Comparison of ENCODE assay signal across 8 cellular contexts in genomic region chr12:123267991-123268843, GRCh38. TPM values are rescaled to one million over a fixed set of nuclear protein-coding genes. Genes with fewer than 3 reads are reported as not detected.
DNase-seq lines count a peak whose midpoint lies in the region; ATAC-seq and TF ChIP-seq lines count a peak whose summit lies in the region.

No MANE protein-coding gene starts in this region.

- no peak overlapping the region for H3K4me3 ChIP-seq in NB4 (ENCODE audit: low read depth, low read length)
- H3K4me3 ChIP-seq in astrocyte of the cerebellum (ENCODE audit: low read depth, low read length): peak overlapping the region; percentile 83

- TF ChIP-seq POLR2A in NB4 (IDR thresholded peaks at IDR 0.05; ENCODE audit: extremely low read depth, insufficient read length): no peak

- H3K4me1 Mint-ChIP-seq in CD4-positive, alpha-beta T cell (ENCODE audit: low read depth): peaks cover 32% of the 10 kb centered on the region
- peaks cover 13% of the 10 kb centered on the region for H3K4me1 Mint-ChIP-seq in type B pancreatic cell (ENCODE audit: unreplicated experiment)

- ATAC-seq in CD4-positive, alpha-beta T cell (ENCODE audit: poor library complexity): no peak
- ATAC-seq in HG03139 (IDR thresholded peaks at IDR 0.05; ENCODE audit: unreplicated experiment): no peak
- ATAC-seq in GM19467 (IDR thresholded peaks at IDR 0.05; ENCODE audit: unreplicated experiment): no peak

- in situ Hi-C loops in astrocyte of the cerebellum (cut with HindIII; ENCODE audit: low sequenced_read_pairs): no loop called here

- no peak overlapping the region for H3K27ac Mint-ChIP-seq in CD4-positive, alpha-beta T cell
- H3K27ac Mint-ChIP-seq in type B pancreatic cell: peak overlapping the region; percentile 80

- DNase-seq in CD4-positive, alpha-beta T cell: peak in 1 of 10 experiments; percentile 32
- peak; percentile 56 for DNase-seq in NB4 (ENCODE audit: low read depth)
- DNase-seq in astrocyte of the cerebellum (ENCODE audit: low read depth): no peak
- DNase-seq in midbrain (lab: John Stamatoyannopoulos, UW): peak; percentile 73
- no peak for DNase-seq in type B pancreatic cell (ENCODE audit: extremely low spot score, unreplicated experiment)
- DNase-seq in effector CD4-positive, alpha-beta T cell: no peak

- no peak overlapping the region for H3K27ac ChIP-seq in CD4-positive, alpha-beta T cell (ENCODE audit: low read depth, low read length)

- TF ChIP-seq CTCF in CD4-positive, alpha-beta T cell (IDR thresholded peaks at IDR 0.05): no peak
- TF ChIP-seq CTCF in NB4 (IDR thresholded peaks at IDR 0.05; ENCODE audit: low read depth, low read length): no peak
- no peak for TF ChIP-seq CTCF in astrocyte of the cerebellum (IDR thresholded peaks at IDR 0.05; ENCODE audit: low read depth, low read length, missing control alignments)
- TF ChIP-seq CTCF in type B pancreatic cell (conservative IDR thresholded peaks at IDR 0.05): no peak

- peak overlapping the region; percentile 92 for H3K4me3 Mint-ChIP-seq in CD4-positive, alpha-beta T cell
- peak overlapping the region; percentile 76 for H3K4me3 Mint-ChIP-seq in type B pancreatic cell

- no peaks in the 10 kb centered on the region for H3K9me3 ChIP-seq in CD4-positive, alpha-beta T cell (ENCODE audit: control insufficient read depth, low read length)

- no peaks in the 10 kb centered on the region for H3K36me3 Mint-ChIP-seq in CD4-positive, alpha-beta T cell (ENCODE audit: low read depth)
- H3K36me3 Mint-ChIP-seq in type B pancreatic cell: peaks cover 14% of the 10 kb centered on the region

- no peaks in the 10 kb centered on the region for H3K27me3 ChIP-seq in CD4-positive, alpha-beta T cell (ENCODE audit: control insufficient read depth, insufficient read depth, low read length)

- H3K9me3 Mint-ChIP-seq in CD4-positive, alpha-beta T cell: no peaks in the 10 kb centered on the region
- H3K9me3 Mint-ChIP-seq in type B pancreatic cell: no peaks in the 10 kb centered on the region

- intact Hi-C loops in CD4-positive, alpha-beta T cell (cut with DNase I, micrococcal nuclease): no loop called here

- CTCF ChIA-PET in CD4-positive, alpha-beta T cell (lab: Charles Lee): interaction anchor here (2.1 kb wide), 1 partner anchor 97 kb away, joined by 9 read pairs; the partner anchor contains the start of gene SBNO1

- POLR2A ChIA-PET in CD4-positive, alpha-beta T cell (lab: Charles Lee): interaction anchor here (0.5 to 3.7 kb wide), 3 partner anchors 35 to 194 kb away, joined by 3 to 13 read pairs (median 3); partner anchors contain the start of genes MPHOSPH9 and MTRFR

- H3K27me3 Mint-ChIP-seq in CD4-positive, alpha-beta T cell: no peaks in the 10 kb centered on the region
- H3K27me3 Mint-ChIP-seq in type B pancreatic cell: no peaks in the 10 kb centered on the region

RNA-seq across cellular contexts. Expression of gene CDK2AP1, which starts 3.4 kb away (rescaled TPM):
- total RNA-seq in CD4-positive, alpha-beta T cell: 1 to 10 TPM; 2.9 to 3.5 TPM
- total RNA-seq in type B pancreatic cell (ENCODE audit: low replicate concordance): 70.7 and 128 TPM in 2 replicates

RNA-seq across cellular contexts. Expression of gene MTRFR, which starts 35.0 kb away (rescaled TPM):
- 10 to 100 TPM; 43.2 to 44.5 TPM for total RNA-seq in CD4-positive, alpha-beta T cell
- total RNA-seq in type B pancreatic cell (ENCODE audit: low replicate concordance): 13.9 and 17.2 TPM in 2 replicates

RNA-seq across cellular contexts. Expression of gene MPHOSPH9, which starts 35.3 kb away (rescaled TPM):
- total RNA-seq in CD4-positive, alpha-beta T cell: 10 to 100 TPM; 80.9 to 84.5 TPM
- total RNA-seq in type B pancreatic cell (ENCODE audit: low replicate concordance): 15.1 and 52.3 TPM in 2 replicates

Comparison
In these comparisons a context has a peak if more than half of its experiments do, and no peak if none do; other contexts are left out.
1. DNase-seq: peak in NB4 (single experiment) and midbrain (single experiment); none in astrocyte of the cerebellum (single experiment), type B pancreatic cell (single experiment) and effector CD4-positive, alpha-beta T cell (single experiment).
2. RNA of gene CDK2AP1, which starts 3.4 kb away (total RNA-seq): 70.7 to 128 TPM in type B pancreatic cell; 2.9 to 3.5 TPM in CD4-positive, alpha-beta T cell; every median in the first group is over 10 times any median in the second.